26 cellular contexts compared by ENCODE assay signal in the genomic region with DNA sequence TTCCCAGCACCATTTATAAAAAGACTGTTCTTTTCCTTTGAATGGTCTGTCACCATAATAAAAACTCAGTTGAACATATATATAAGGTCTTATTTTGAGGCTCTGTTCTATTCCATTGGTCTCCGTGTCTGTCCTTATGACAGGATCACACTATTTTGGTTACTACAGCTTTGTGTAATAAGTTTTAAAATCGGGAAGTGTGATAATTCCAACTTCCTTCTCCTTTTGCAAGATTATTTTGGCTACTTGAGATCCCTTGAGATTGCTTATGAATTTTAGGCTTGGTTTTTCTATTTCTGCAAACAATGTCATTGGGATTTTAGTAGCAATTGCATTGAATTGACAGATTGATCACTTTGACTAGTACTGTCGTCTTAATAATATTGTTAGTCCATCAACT.
"Had no signal": no experiment of that assay in that cellular context is flagged by ENCODE, and none has a peak within 500 bp of the region (broad histone marks: within the 10 kb centered on the region; RNA-seq: fewer than 3 reads in every experiment).

No MANE protein-coding gene starts in this region.

- FAIRE-seq: astrocyte, colon, endothelial cell of umbilical vein, pancreas, urothelium cell line had no signal

- H3K9me3 Mint-ChIP-seq: activated CD4-positive, alpha-beta memory T cell treated with anti-CD3 and anti-CD28 coated beads for 36 hours; activated naive CD8-positive, alpha-beta T cell treated with anti-CD3 and anti-CD28 coated beads for 36 hours; central memory CD8-positive, alpha-beta T cell; effector memory CD8-positive, alpha-beta T cell; naive thymus-derived CD8-positive, alpha-beta T cell; stimulated activated naive CD8-positive, alpha-beta T cell treated with anti-CD3 and anti-CD28 coated beads, Interleukin-15, amount 100 ng/mL, for 72 hours had no signal

- H3K27me3 ChIP-seq: dorsolateral prefrontal cortex, hepatocyte, pancreas, tibial artery had no signal

- DNase-seq: activated CD4-positive, alpha-beta memory T cell treated with anti-CD3 and anti-CD28 coated beads for 36 hours; activated CD4-positive, alpha-beta T cell treated with anti-CD3 and anti-CD28 coated beads for 48 hours; activated naive CD4-positive, alpha-beta T cell treated with Interleukin-2 at 50 U/mL for 16 hours; activated naive CD8-positive, alpha-beta T cell treated with anti-CD3 and anti-CD28 coated beads for 36 hours; activated T-cell treated with anti-CD3 and anti-CD28 coated beads, Interleukin-2, amount 50 U/mL, for 48 hours; dorsolateral prefrontal cortex; effector memory CD8-positive, alpha-beta T cell; foreskin melanocyte; glutamatergic neuron; kidney glomerular epithelial cell; left ventricle myocardium inferior; naive thymus-derived CD8-positive, alpha-beta T cell; pancreas; right cardiac atrium; stimulated activated CD4-positive, alpha-beta T cell treated with anti-CD3 and anti-CD28 coated beads, Interleukin-1b, Interleukin-23, amount 100 ng/mL, for 48 hours; stimulated activated naive CD8-positive, alpha-beta T cell treated with anti-CD3 and anti-CD28 coated beads, Interleukin-15, amount 100 ng/mL, for 72 hours; T-helper 9 cell; tibial artery had no signal

- H3K4me3 ChIP-seq: dorsolateral prefrontal cortex, hepatocyte, left ventricle myocardium inferior, pancreas, tibial artery had no signal

- ATAC-seq: effector memory CD8-positive, alpha-beta T cell; esophagus mucosa; naive thymus-derived CD8-positive, alpha-beta T cell; pancreas; right cardiac atrium; stimulated activated naive CD8-positive, alpha-beta T cell treated with anti-CD3 and anti-CD28 coated beads, Interleukin-15, amount 100 ng/mL, for 72 hours had no signal

- H3K27me3 Mint-ChIP-seq: activated CD4-positive, alpha-beta memory T cell treated with anti-CD3 and anti-CD28 coated beads for 36 hours; activated naive CD8-positive, alpha-beta T cell treated with anti-CD3 and anti-CD28 coated beads for 36 hours; central memory CD8-positive, alpha-beta T cell; effector memory CD8-positive, alpha-beta T cell; naive thymus-derived CD8-positive, alpha-beta T cell; stimulated activated naive CD8-positive, alpha-beta T cell treated with anti-CD3 and anti-CD28 coated beads, Interleukin-15, amount 100 ng/mL, for 72 hours had no signal

- H3K27ac ChIP-seq: dorsolateral prefrontal cortex, hepatocyte, left ventricle myocardium inferior, pancreas, tibial artery had no signal

- H3K27ac Mint-ChIP-seq: activated CD4-positive, alpha-beta memory T cell treated with anti-CD3 and anti-CD28 coated beads for 36 hours; activated naive CD8-positive, alpha-beta T cell treated with anti-CD3 and anti-CD28 coated beads for 36 hours; mesothelial cell of epicardium; stimulated activated naive CD8-positive, alpha-beta T cell treated with anti-CD3 and anti-CD28 coated beads, Interleukin-15, amount 100 ng/mL, for 72 hours had no signal

- H3K4me3 Mint-ChIP-seq: activated CD4-positive, alpha-beta memory T cell treated with anti-CD3 and anti-CD28 coated beads for 36 hours; activated naive CD8-positive, alpha-beta T cell treated with anti-CD3 and anti-CD28 coated beads for 36 hours; central memory CD8-positive, alpha-beta T cell; effector memory CD8-positive, alpha-beta T cell; mesothelial cell of epicardium; naive thymus-derived CD8-positive, alpha-beta T cell; stimulated activated naive CD8-positive, alpha-beta T cell treated with anti-CD3 and anti-CD28 coated beads, Interleukin-15, amount 100 ng/mL, for 72 hours had no signal
